ENCODE assay signal across 22 cellular contexts in genomic region chr9:128651798-128652197, GRCh38. TPM values are rescaled to one million over a fixed set of nuclear protein-coding genes. Genes with fewer than 3 reads are reported as not detected.
DNase-seq lines count a peak whose midpoint lies in the region; ATAC-seq, FAIRE-seq and TF ChIP-seq lines count a peak whose summit lies in the region.
"Had no signal": no experiment of that assay in that cellular context is flagged by ENCODE, and none has a peak within 500 bp of the region (broad histone marks: within the 10 kb centered on the region; RNA-seq: fewer than 3 reads in every experiment).

No MANE protein-coding gene starts in this region.

- in situ Hi-C loops in K562 (cut with MboI) = loop anchor here (5.0 kb wide), 1 partner anchor 1021 kb away; no protein-coding TSS in a partner anchor

- H3K36me3 ChIP-seq in K562 (ENCODE audit: control insufficient read depth, insufficient read depth, low read length) = peaks cover 23% of the 10 kb centered on the region; the same call in 2 of the 3 replicates

- peak overlapping the region; percentile 49 for H3K27ac Mint-ChIP-seq in T-helper 1 cell treated with Interleukin-12 subunit alpha and Interleukin-12 subunit beta and Interleukin-4 antibody, amounts not matched to agents 30 μg/mL and 1 μg/mL, for 36 hours
- peak overlapping the region; percentile 68 for H3K27ac Mint-ChIP-seq in nephron progenitor cell
- peak overlapping the region in 1 of 10 donors; percentile 44 for H3K27ac Mint-ChIP-seq in naive thymus-derived CD8-positive, alpha-beta T cell
- H3K27ac Mint-ChIP-seq: CD4-positive, alpha-beta T cell; GM23338; IgD-negative memory B cell had no signal

- FAIRE-seq in K562 (lab: Jason Lieb, UNC) = no peak
- FAIRE-seq: A549, GM12892, GM18507, H54, HTR-8/SVneo had no signal

- no peak overlapping the region for H3K4me2 ChIP-seq in K562 (ENCODE audit: insufficient read depth, low read length)
- H3K4me2 ChIP-seq: A549, GM23338 had no signal

- peaks cover 2 to 25% of the 10 kb centered on the region in 2 experiments; a peak in 3 of 5 replicates for H3K4me1 ChIP-seq in K562 (replicated peaks in 1 of 2; ENCODE audit: control insufficient read depth in 2 of 2, insufficient read depth in 2 of 2, low read length in 2 of 2)

- no peaks in the 10 kb centered on the region for H3K9me3 ChIP-seq in K562 (replicated peaks; ENCODE audit: control insufficient read depth, insufficient read depth, low read depth, low read length)
- H3K9me3 ChIP-seq: A549 had no signal

- intact Hi-C loops in K562 (cut with micrococcal nuclease) = no loop called here

- H3K27ac ChIP-seq in K562 (ENCODE audit: extremely low read depth, low read depth, low read length) = no peak overlapping the region
- H3K27ac ChIP-seq: 22Rv1, A549, C4-2B had no signal

- no peaks in the 10 kb centered on the region for H3K9me1 ChIP-seq in K562 (ENCODE audit: control insufficient read depth, insufficient read depth, low read length)

- TF ChIP-seq CTCF in K562 (IDR thresholded peaks at IDR 0.05 in 2 of 3, conservative IDR thresholded peaks at IDR 0.05 in 1 of 3; ENCODE audit: insufficient read depth in 2 of 3, low read depth in 1 of 3, low read length in 3 of 3) = no peak
- TF ChIP-seq CTCF in nephron progenitor cell (IDR thresholded peaks at IDR 0.05) = no peak

- H4K20me1 ChIP-seq in K562 (replicated peaks; ENCODE audit: control insufficient read depth, insufficient read depth, low read length) = no peaks in the 10 kb centered on the region

- DNase-seq in T-helper 1 cell (no peak), K562 (ENCODE audit: extremely low read depth in 1 of 4, low spot score in 3 of 4) (no peak), nephron progenitor cell (no peak)
- DNase-seq in activated CD4-positive, CD25-positive, alpha-beta regulatory T cell treated with anti-CD3 and anti-CD28 coated beads, Interleukin-2, amount 50 U/mL, for 72 hours = no peak
- DNase-seq in central memory CD4-positive, alpha-beta T cell = no peak
- DNase-seq in naive thymus-derived CD8-positive, alpha-beta T cell = no peak
- DNase-seq: AML-193; CD4-positive, alpha-beta T cell; DMS153; DMS79; GDM1; HCEC 1CT had no signal

- no peaks in the 10 kb centered on the region for H3K36me3 Mint-ChIP-seq in T-helper 1 cell treated with Interleukin-12 subunit alpha and Interleukin-12 subunit beta and Interleukin-4 antibody, amounts not matched to agents 30 μg/mL and 1 μg/mL, for 36 hours (ENCODE audit: low read depth)
- H3K36me3 Mint-ChIP-seq in nephron progenitor cell (ENCODE audit: low read depth) = peaks cover 16% of the 10 kb centered on the region
- H3K36me3 Mint-ChIP-seq in naive thymus-derived CD8-positive, alpha-beta T cell = no peaks in the 10 kb centered on the region
- H3K36me3 Mint-ChIP-seq: IgD-negative memory B cell had no signal

- H3K27me3 ChIP-seq in K562 (ENCODE audit: control insufficient read depth in 2 of 2, insufficient read depth in 2 of 2, low read length in 2 of 2) = no peaks in the 10 kb centered on the region; a peak in 1 of 5 replicates

- BruUV-seq in K562 (replicated peaks; lab: Mats Ljungman, UMichigan) = no TSS peak

- no peak overlapping the region for H3K4me3 Mint-ChIP-seq in T-helper 1 cell treated with Interleukin-12 subunit alpha and Interleukin-12 subunit beta and Interleukin-4 antibody, amounts not matched to agents 30 μg/mL and 1 μg/mL, for 36 hours
- H3K4me3 Mint-ChIP-seq in nephron progenitor cell = no peak overlapping the region
- H3K4me3 Mint-ChIP-seq in naive thymus-derived CD8-positive, alpha-beta T cell = no peak overlapping the region
- H3K4me3 Mint-ChIP-seq: CD4-positive, alpha-beta T cell; GM23338 had no signal

- peaks cover 46% of the 10 kb centered on the region for H3K79me2 ChIP-seq in K562 (ENCODE audit: control insufficient read depth, insufficient read depth, low read length)

- CTCF ChIA-PET in K562 (lab: Yijun Ruan, JAX; ENCODE audit: low intra/inter-chr PET ratio) = no interaction called here

- 94% methylated on average over 5 of the region's 5 CpGs for WGBS in K562 (ENCODE audit: insufficient coverage, low coverage, missing lambda C conversion rate)

- no peak for TF ChIP-seq RAD21 in K562 (CRISPR knock-in tag; conservative IDR thresholded peaks at IDR 0.05 in 1 of 2, IDR thresholded peaks at IDR 0.05 in 1 of 2)

- H3K9ac ChIP-seq in K562 (ENCODE audit: insufficient read depth in 1 of 2, low read depth in 2 of 2, low read length in 2 of 2) = peak overlapping the region in 1 of 2 experiments; percentile 18; a peak in 1 of 4 replicates

- peaks cover 2% of the 10 kb centered on the region for H3K4me1 Mint-ChIP-seq in T-helper 1 cell treated with Interleukin-12 subunit alpha and Interleukin-12 subunit beta and Interleukin-4 antibody, amounts not matched to agents 30 μg/mL and 1 μg/mL, for 36 hours (ENCODE audit: low read depth)
- H3K4me1 Mint-ChIP-seq in nephron progenitor cell = peaks cover 17% of the 10 kb centered on the region
- peaks cover 0 to 7% (median 2%) of the 10 kb centered on the region in 4 donors for H3K4me1 Mint-ChIP-seq in naive thymus-derived CD8-positive, alpha-beta T cell
- H3K4me1 Mint-ChIP-seq: GM23338 had no signal

- TF ChIP-seq EP300 in K562 (IDR thresholded peaks at IDR 0.05; ENCODE audit: low read length) = no peak

- no peak overlapping the region for H3K4me3 ChIP-seq in K562
- H3K4me3 ChIP-seq: A549, GM23338 had no signal

- H2AFZ ChIP-seq in K562 (ENCODE audit: low read depth, low read length) = no peak overlapping the region
- H2AFZ ChIP-seq: GM23338 had no signal

- ATAC-seq in K562 = no peak
- ATAC-seq in naive thymus-derived CD8-positive, alpha-beta T cell = no peak
- ATAC-seq: A549, GM23338 had no signal

- H3K27me3 Mint-ChIP-seq in T-helper 1 cell treated with Interleukin-12 subunit alpha and Interleukin-12 subunit beta and Interleukin-4 antibody, amounts not matched to agents 30 μg/mL and 1 μg/mL, for 36 hours (ENCODE audit: low read depth) = no peaks in the 10 kb centered on the region
- H3K27me3 Mint-ChIP-seq in nephron progenitor cell (ENCODE audit: low read depth, poor library complexity) = no peaks in the 10 kb centered on the region
- H3K27me3 Mint-ChIP-seq in naive thymus-derived CD8-positive, alpha-beta T cell = no peaks in the 10 kb centered on the region
- H3K27me3 Mint-ChIP-seq: CD4-positive, alpha-beta T cell; IgD-negative memory B cell had no signal

- no peak for TF ChIP-seq POLR2A in K562 (conservative IDR thresholded peaks at IDR 0.05)

- POLR2A ChIA-PET in K562 (lab: Yijun Ruan, JAX) = interaction anchor here (2.0 kb wide), 1 partner anchor 1019 kb away, joined by 8 read pairs; no protein-coding TSS in a partner anchor
- POLR2A ChIA-PET in naive thymus-derived CD8-positive, alpha-beta T cell (lab: Charles Lee) = interaction anchor here (0.6 kb wide), 1 partner anchor 281 kb away, joined by 4 read pairs; no protein-coding TSS in a partner anchor

- no peaks in the 10 kb centered on the region for H3K9me3 Mint-ChIP-seq in T-helper 1 cell treated with Interleukin-12 subunit alpha and Interleukin-12 subunit beta and Interleukin-4 antibody, amounts not matched to agents 30 μg/mL and 1 μg/mL, for 36 hours
- no peaks in the 10 kb centered on the region for H3K9me3 Mint-ChIP-seq in nephron progenitor cell
- H3K9me3 Mint-ChIP-seq in naive thymus-derived CD8-positive, alpha-beta T cell = no peaks in the 10 kb centered on the region
- H3K9me3 Mint-ChIP-seq: CD4-positive, alpha-beta T cell; GM23338; IgD-negative memory B cell had no signal

RNA-seq across cellular contexts. Expression of gene DYNC2I2, which starts 4.8 kb away (rescaled TPM):
- 27.2 and 132 TPM in 2 replicates for total RNA-seq in K562 (2011; cell fraction: chromatin; rRNA removed; ENCODE audit: low replicate concordance)
- 174 and 202 TPM in 2 replicates for total RNA-seq in K562 (2011; cell fraction: nucleolus; rRNA removed)
- total RNA-seq in K562 (2011; cell fraction: nucleoplasm; rRNA removed) = 76.1 and 76.9 TPM in 2 replicates
- 249 and 283 TPM in 2 replicates for total RNA-seq in K562 (2014; rRNA removed)
- 16.0 and 21.6 TPM in 2 replicates for total RNA-seq in K562 (2014; rRNA removed; fragmentation: Illumina TruSeq; extraction: Trizol)
- 69.5 and 71.3 TPM in 2 replicates for total RNA-seq in K562 (2015; rRNA removed; fragmentation: Illumina TruSeq; extraction: Trizol)
- total RNA-seq in K562 (2021) = 131 and 144 TPM in 2 replicates
- 70.0 and 85.8 TPM in 2 replicates for polyA plus RNA-seq in K562 (2011; rRNA removed)
- polyA plus RNA-seq in K562 (2011; cell fraction: cytosol; rRNA removed) = 110 and 264 TPM in 2 replicates
- polyA plus RNA-seq in K562 (2011; cell fraction: nucleus; rRNA removed) = 270 and 451 TPM in 2 replicates
- polyA plus RNA-seq in K562 (2012) = 106 and 139 TPM in 2 replicates
- polyA plus RNA-seq in K562 (2014; fragmentation: Illumina TruSeq; extraction: Trizol) = 36.3 and 76.9 TPM in 2 replicates
- polyA plus RNA-seq in K562 (2014; fragmentation: Nextera tagmentation; extraction: Ambion mirVana) = 1 to 10 TPM; 1.5 to 2.3 TPM
- polyA plus RNA-seq in K562 (2014; rRNA removed) = 165 and 184 TPM in 2 replicates
- 16.9 and 31.4 TPM in 2 replicates for polyA minus RNA-seq in K562 (2011; rRNA and poly(A)+ RNA removed)
- 70.6 and 79.0 TPM in 2 replicates for polyA minus RNA-seq in K562 (2011; cell fraction: cytosol; rRNA and poly(A)+ RNA removed)
- polyA minus RNA-seq in K562 (2011; cell fraction: nucleus; rRNA and poly(A)+ RNA removed) = 78.6 and 83.6 TPM in 2 replicates
- 1 to 10 TPM; 6.0 to 8.3 TPM for total RNA-seq in naive thymus-derived CD8-positive, alpha-beta T cell
- polyA plus RNA-seq in naive thymus-derived CD8-positive, alpha-beta T cell = 1 to 10 TPM; 2.7 to 4.1 (median 3.9) TPM

RNA-seq across cellular contexts. Expression of gene SET, which starts 37.2 kb away (rescaled TPM):
- total RNA-seq in K562 (2011; cell fraction: chromatin; rRNA removed; ENCODE audit: low replicate concordance) = 148 and 241 TPM in 2 replicates
- 111 and 117 TPM in 2 replicates for total RNA-seq in K562 (2011; cell fraction: nucleolus; rRNA removed)
- 183 and 259 TPM in 2 replicates for total RNA-seq in K562 (2011; cell fraction: nucleoplasm; rRNA removed)
- 887 and 1,071 TPM in 2 replicates for total RNA-seq in K562 (2014; rRNA removed)
- total RNA-seq in K562 (2014; rRNA removed; fragmentation: Illumina TruSeq; extraction: Trizol) = 1,328 and 1,534 TPM in 2 replicates
- total RNA-seq in K562 (2015; rRNA removed; fragmentation: Illumina TruSeq; extraction: Trizol) = 1,335 and 1,447 TPM in 2 replicates
- 840 and 907 TPM in 2 replicates for total RNA-seq in K562 (2021)
- 308 and 520 TPM in 2 replicates for polyA plus RNA-seq in K562 (2011; rRNA removed)
- 84.3 and 133 TPM in 2 replicates for polyA plus RNA-seq in K562 (2011; cell fraction: cytosol; rRNA removed)
- 138 and 148 TPM in 2 replicates for polyA plus RNA-seq in K562 (2011; cell fraction: nucleus; rRNA removed)
- polyA plus RNA-seq in K562 (2012) = 556 and 791 TPM in 2 replicates
- 886 and 1,006 TPM in 2 replicates for polyA plus RNA-seq in K562 (2014; fragmentation: Illumina TruSeq; extraction: Trizol)
- 100 to 1,000 TPM; 404 to 534 TPM for polyA plus RNA-seq in K562 (2014; fragmentation: Nextera tagmentation; extraction: Ambion mirVana)
- 609 and 622 TPM in 2 replicates for polyA plus RNA-seq in K562 (2014; rRNA removed)
- polyA minus RNA-seq in K562 (2011; rRNA and poly(A)+ RNA removed) = 1,021 and 1,119 TPM in 2 replicates
- polyA minus RNA-seq in K562 (2011; cell fraction: cytosol; rRNA and poly(A)+ RNA removed) = 256 and 383 TPM in 2 replicates
- polyA minus RNA-seq in K562 (2011; cell fraction: nucleus; rRNA and poly(A)+ RNA removed) = 100 and 155 TPM in 2 replicates
- total RNA-seq in naive thymus-derived CD8-positive, alpha-beta T cell = 100 to 1,000 TPM; 314 to 325 TPM
- polyA plus RNA-seq in naive thymus-derived CD8-positive, alpha-beta T cell = 100 to 1,000 TPM; 179 to 229 (median 209) TPM

RNA-seq across cellular contexts. Expression of gene PKN3, which starts 50.5 kb away (rescaled TPM):
- total RNA-seq in K562 (2011; cell fraction: chromatin; rRNA removed; ENCODE audit: low replicate concordance) = 45.1 and 101 TPM in 2 replicates
- total RNA-seq in K562 (2011; cell fraction: nucleolus; rRNA removed) = 76.3 and 95.7 TPM in 2 replicates
- 27.9 and 53.6 TPM in 2 replicates for total RNA-seq in K562 (2011; cell fraction: nucleoplasm; rRNA removed)
- total RNA-seq in K562 (2014; rRNA removed) (29.4 and 42.4 TPM in 2 replicates), K562 (2014; rRNA removed; fragmentation: Illumina TruSeq; extraction: Trizol) (10.6 and 16.2 TPM in 2 replicates), K562 (2015; rRNA removed; fragmentation: Illumina TruSeq; extraction: Trizol) (17.5 and 19.7 TPM in 2 replicates), K562 (2021) (40.3 and 41.3 TPM in 2 replicates)
- polyA plus RNA-seq in K562 (2011; rRNA removed) (24.5 and 25.4 TPM in 2 replicates), K562 (2014; fragmentation: Illumina TruSeq; extraction: Trizol) (19.7 and 28.3 TPM in 2 replicates), K562 (2014; fragmentation: Nextera tagmentation; extraction: Ambion mirVana) (1 to 10 TPM in 1 of 2 experiments, under 1 TPM in 1; 0.82 to 1.4 TPM), K562 (2014; rRNA removed) (48.9 and 49.2 TPM in 2 replicates)
- 25.0 and 47.2 TPM in 2 replicates for polyA plus RNA-seq in K562 (2011; cell fraction: cytosol; rRNA removed)
- polyA plus RNA-seq in K562 (2011; cell fraction: nucleus; rRNA removed) = 80.6 and 118 TPM in 2 replicates
- polyA plus RNA-seq in K562 (2012) = 28.4 and 42.0 TPM in 2 replicates
- polyA minus RNA-seq in K562 (2011; rRNA and poly(A)+ RNA removed) = 9.4 and 18.7 TPM in 2 replicates
- polyA minus RNA-seq in K562 (2011; cell fraction: cytosol; rRNA and poly(A)+ RNA removed) = 23.5 and 24.5 TPM in 2 replicates
- 12.1 and 13.3 TPM in 2 replicates for polyA minus RNA-seq in K562 (2011; cell fraction: nucleus; rRNA and poly(A)+ RNA removed)
- 1 to 10 TPM; 1.8 to 2.2 TPM for total RNA-seq in naive thymus-derived CD8-positive, alpha-beta T cell
- polyA plus RNA-seq in naive thymus-derived CD8-positive, alpha-beta T cell = 1 to 10 TPM in 2 of 3 donors, under 1 TPM in 1; 0.98 to 1.5 (median 1.0) TPM
